18 cellular contexts compared by ENCODE assay signal in genomic region chr12:120150919-120151525, GRCh38. TPM values are rescaled to one million over a fixed set of nuclear protein-coding genes. Genes with fewer than 3 reads are reported as not detected.
A peak's percentile ranks its signal among the peaks of the same experiment; 100 is the strongest.
DNase-seq lines count a peak whose midpoint lies in the region; ATAC-seq and TF ChIP-seq lines count a peak whose summit lies in the region.
"Had no signal": no experiment of that assay in that cellular context is flagged by ENCODE, and none has a peak within 500 bp of the region (broad histone marks: within the 10 kb centered on the region; RNA-seq: fewer than 3 reads in every experiment).

No MANE protein-coding gene starts in this region.

- CTCF ChIA-PET in HEK293T (lab: Yijun Ruan, JAX): no interaction called here

- no peaks in the 10 kb centered on the region for H3K9me3 Mint-ChIP-seq in endodermal cell
- H3K9me3 Mint-ChIP-seq: CD14-positive monocyte; CD4-positive, alpha-beta T cell; CD8-positive, alpha-beta memory T cell had no signal

- no peaks in the 10 kb centered on the region for H3K27me3 Mint-ChIP-seq in endodermal cell (ENCODE audit: insufficient read depth)
- H3K27me3 Mint-ChIP-seq: CD4-positive, alpha-beta T cell; CD8-positive, alpha-beta memory T cell had no signal

- H2AFZ ChIP-seq in osteoblast (ENCODE audit: low read length): no peak overlapping the region

- no peaks in the 10 kb centered on the region for H3K27me3 ChIP-seq in endodermal cell (ENCODE audit: control insufficient read depth, insufficient read depth, low read length, poor library complexity, severe bottlenecking)
- no peaks in the 10 kb centered on the region for H3K27me3 ChIP-seq in osteoblast (ENCODE audit: insufficient read depth, low read length)
- H3K27me3 ChIP-seq: BE2C; BLaER1 treated with 17β-estradiol and CSF1 and Interleukin-3, amounts not matched to agents 10 nM and 100 nM had no signal

- no peak overlapping the region for H3K4me3 Mint-ChIP-seq in endodermal cell
- H3K4me3 Mint-ChIP-seq: CD14-positive monocyte; CD4-positive, alpha-beta T cell; CD8-positive, alpha-beta memory T cell had no signal

- POLR2A ChIA-PET in HEK293T (lab: Yijun Ruan, JAX): no interaction called here

- peaks cover 8% of the 10 kb centered on the region for H4K20me1 ChIP-seq in osteoblast (ENCODE audit: insufficient read depth, low read length)

- intact Hi-C loops in Right ventricle myocardium superior (cut with DNase I): no loop called here
- intact Hi-C loops in cardiac septum (cut with DNase I): no loop called here

- WGBS in endodermal cell (ENCODE audit: insufficient coverage in 1 of 2, insufficient read length in 1 of 2), 2 experiments: 94 to 97% methylated on average over 15 to 22 of the region's 22 CpGs

- TF ChIP-seq CTCF in endodermal cell (conservative IDR thresholded peaks at IDR 0.05): no peak
- no peak for TF ChIP-seq CTCF in osteoblast (IDR thresholded peaks at IDR 0.05; ENCODE audit: extremely low read depth, low read depth, low read length)

- H3K27ac Mint-ChIP-seq in endodermal cell: no peak overlapping the region
- H3K27ac Mint-ChIP-seq: CD4-positive, alpha-beta T cell; CD8-positive, alpha-beta memory T cell had no signal

- H3K4me1 ChIP-seq in endodermal cell (ENCODE audit: control insufficient read depth, insufficient read depth, low read length) (no peaks in the 10 kb centered on the region), osteoblast (ENCODE audit: insufficient read depth, low read length) (no peaks in the 10 kb centered on the region)
- H3K4me1 ChIP-seq: BE2C; BLaER1 treated with 17β-estradiol and CSF1 and Interleukin-3, amounts not matched to agents 10 nM and 100 nM had no signal

- H3K27ac ChIP-seq in endodermal cell (ENCODE audit: low read depth, low read length) (no peak overlapping the region), osteoblast (ENCODE audit: low read depth, low read length) (no peak overlapping the region)
- H3K27ac ChIP-seq: 22Rv1; BLaER1 treated with 17β-estradiol and CSF1 and Interleukin-3, amounts not matched to agents 10 nM and 100 nM had no signal

- peaks cover 87% of the 10 kb centered on the region for H3K36me3 ChIP-seq in endodermal cell (ENCODE audit: control insufficient read depth, insufficient read depth, low read length)
- H3K36me3 ChIP-seq in osteoblast (ENCODE audit: insufficient read depth, low read length): peaks cover 88% of the 10 kb centered on the region

- no peak overlapping the region for H3K9ac ChIP-seq in endodermal cell (ENCODE audit: extremely low read depth, low read length, poor library complexity, severe bottlenecking)

- no peaks in the 10 kb centered on the region for H3K4me1 Mint-ChIP-seq in endodermal cell
- H3K4me1 Mint-ChIP-seq: CD14-positive monocyte had no signal

- no peaks in the 10 kb centered on the region for H3K9me3 ChIP-seq in endodermal cell (ENCODE audit: control insufficient read depth, low read length)
- H3K9me3 ChIP-seq in osteoblast (ENCODE audit: low read depth, low read length): no peaks in the 10 kb centered on the region
- H3K9me3 ChIP-seq: BE2C; BLaER1 treated with 17β-estradiol and CSF1 and Interleukin-3, amounts not matched to agents 10 nM and 100 nM had no signal

- no peak overlapping the region for H3K4me2 ChIP-seq in osteoblast (ENCODE audit: insufficient read depth, low read length)
- H3K4me2 ChIP-seq: BLaER1 treated with 17β-estradiol and CSF1 and Interleukin-3, amounts not matched to agents 10 nM and 100 nM had no signal

- H3K4me3 ChIP-seq in endodermal cell (ENCODE audit: low read length) (no peak overlapping the region), osteoblast (ENCODE audit: insufficient read depth, low read length) (no peak overlapping the region)
- H3K4me3 ChIP-seq: BLaER1 treated with 17β-estradiol and CSF1 and Interleukin-3, amounts not matched to agents 10 nM and 100 nM had no signal

- no peaks in the 10 kb centered on the region for H3K79me2 ChIP-seq in osteoblast (ENCODE audit: insufficient read depth, low read length)

- peak; percentile 12 for ATAC-seq in Right ventricle myocardium superior (ENCODE audit: poor library complexity)

- H3K36me3 Mint-ChIP-seq in endodermal cell (ENCODE audit: low read depth): peaks cover 74% of the 10 kb centered on the region

- DNase-seq in Right ventricle myocardium superior (no peak), cardiac septum (ENCODE audit: low spot score) (no peak), endodermal cell (peak; percentile 46), osteoblast (ENCODE audit: insufficient read length, low spot score, missing footprints) (peak; percentile 47), DMS153 treated with DMSO at 0.1 percent for 48 hours (lab: John Stamatoyannopoulos, UW; ENCODE audit: unreplicated experiment) (no peak), AML-193 (lab: John Stamatoyannopoulos, UW) (no peak), NCI-H2081 treated with DMSO at 0.1 percent for 48 hours (lab: John Stamatoyannopoulos, UW) (no peak), HEK293T (ENCODE audit: extremely low spot score) (no peak)
- DNase-seq: BE2C; CD4-positive, alpha-beta T cell; CD8-positive, alpha-beta memory T cell; DMS 273 treated with DMSO at 0.1 percent for 48 hours; DND-41; H7; HCEC 1CT had no signal

TF ChIP-seq in HEK293T, 16 proteins besides CTCF, POLR2A, EP300 and RAD21:
- TF ChIP-seq HDGF (IDR thresholded peaks at IDR 0.05; ENCODE audit: borderline replicate concordance) (no peak), TARDBP (IDR thresholded peaks at IDR 0.05) (no peak), BHLHE40 (IDR thresholded peaks at IDR 0.05; ENCODE audit: borderline replicate concordance) (no peak), NFRKB (IDR thresholded peaks at IDR 0.05) (no peak), SUZ12 (IDR thresholded peaks at IDR 0.05) (no peak), FOXA1 (IDR thresholded peaks at IDR 0.05) (no peak), ARNT (IDR thresholded peaks at IDR 0.05) (no peak), ZNF384 (IDR thresholded peaks at IDR 0.05) (no peak), SP1 (IDR thresholded peaks at IDR 0.05) (no peak), ELF4 (IDR thresholded peaks at IDR 0.05) (no peak), FOXK2 (IDR thresholded peaks at IDR 0.05) (no peak), PKNOX1 (IDR thresholded peaks at IDR 0.05) (no peak), L3MBTL2 (conservative IDR thresholded peaks at IDR 0.05) (no peak), LEF1 (IDR thresholded peaks at IDR 0.05; ENCODE audit: borderline replicate concordance) (no peak)

RNA-seq across cellular contexts. Expression of gene RAB35, which starts 34.5 kb away (rescaled TPM):
- total RNA-seq in Right ventricle myocardium superior: 23.6 TPM
- 33.0 TPM for total RNA-seq in cardiac septum
- total RNA-seq in endodermal cell: 10 to 100 TPM; 32.4 to 36.6 TPM
- polyA plus RNA-seq in endodermal cell (2013, experiment 1 of 2): 25.7 TPM
- 28.0 TPM for polyA plus RNA-seq in endodermal cell (2013, experiment 2 of 2)
- 25.0 and 27.4 TPM in 2 replicates for total RNA-seq in osteoblast

RNA-seq across cellular contexts. Expression of gene GCN1, which starts 43.5 kb away (rescaled TPM):
- total RNA-seq in Right ventricle myocardium superior: 30.5 TPM
- 39.8 TPM for total RNA-seq in cardiac septum
- 100 to 1,000 TPM; 133 to 143 TPM for total RNA-seq in endodermal cell
- 51.2 TPM for polyA plus RNA-seq in endodermal cell (2013, experiment 1 of 2)
- polyA plus RNA-seq in endodermal cell (2013, experiment 2 of 2): 52.7 TPM
- total RNA-seq in osteoblast: 103 and 143 TPM in 2 replicates

RNA-seq across cellular contexts. Expression of gene RPLP0, which starts 49.9 kb away (rescaled TPM):
- total RNA-seq in Right ventricle myocardium superior (693 TPM), cardiac septum (594 TPM), endodermal cell (1,000 to 10,000 TPM; 2,153 to 2,485 TPM), osteoblast (2,042 and 2,075 TPM in 2 replicates)
- 3,202 TPM for polyA plus RNA-seq in endodermal cell (2013, experiment 1 of 2)
- 2,907 TPM for polyA plus RNA-seq in endodermal cell (2013, experiment 2 of 2)

Comparison
In these comparisons a context has a peak if more than half of its experiments do, and no peak if none do; other contexts are left out.
1. DNase-seq: peak in endodermal cell (single experiment) and osteoblast (single experiment); none in Right ventricle myocardium superior (single experiment), cardiac septum (single experiment), DMS153 treated with DMSO at 0.1 percent for 48 hours (single experiment), AML-193 (0 of 2), NCI-H2081 treated with DMSO at 0.1 percent for 48 hours (single experiment) and HEK293T (single experiment).